In genomic region chr15:71080705-71081104, GRCh38 we compare ENCODE assay signal across 18 cellular contexts. TPM values are rescaled to one million over a fixed set of nuclear protein-coding genes. Genes with fewer than 3 reads are reported as not detected.
DNase-seq lines count a peak whose midpoint lies in the region; ATAC-seq and TF ChIP-seq lines count a peak whose summit lies in the region.
"Had no signal": no experiment of that assay in that cellular context is flagged by ENCODE, and none has a peak within 500 bp of the region (broad histone marks: within the 10 kb centered on the region; RNA-seq: fewer than 3 reads in every experiment).

No MANE protein-coding gene starts in this region.

- CTCF ChIA-PET in Panc1 (lab: Charles Lee) (no interaction called here), A673 (lab: Charles Lee) (no interaction called here)

- in situ Hi-C loops in Panc1 (cut with HindIII; ENCODE audit: low pct_unique_long_range_greater_than_20kb, low sequenced_read_pairs), result no loop called here

- TF ChIP-seq EP300 in sigmoid colon (IDR thresholded peaks at IDR 0.05), result no peak

- no peak for DNase-seq in Panc1 (ENCODE audit: low read depth, low spot score)
- peak; percentile 72 for DNase-seq in osteoblast (ENCODE audit: insufficient read length, low spot score, missing footprints)
- DNase-seq in A673 (ENCODE audit: low spot score), result no peak
- DNase-seq in sigmoid colon, result no peak
- no peak for DNase-seq in OCI-M2 (lab: John Stamatoyannopoulos, UW; ENCODE audit: unreplicated experiment)
- DNase-seq: activated CD4-positive, alpha-beta T cell treated with anti-CD3 and anti-CD28 coated beads, Interleukin-2, amount 50 U/mL, for 48 hours; activated gamma-delta T cell treated with Interleukin-2 at 50 U/mL for 16 hours; Karpas-422; left colon; NCI-H2171 treated with DMSO at 0.1 percent for 48 hours; stimulated activated CD4-positive, alpha-beta T cell treated with anti-CD3 and anti-CD28 coated beads, Interleukin-15, amount 100 ng/mL, for 24 hours had no signal

- no peaks in the 10 kb centered on the region for H3K36me3 ChIP-seq in Panc1 (ENCODE audit: control insufficient read depth, insufficient read depth, low read length)
- H3K36me3 ChIP-seq in osteoblast (ENCODE audit: insufficient read depth, low read length), result no peaks in the 10 kb centered on the region
- H3K36me3 ChIP-seq in A673 (ENCODE audit: insufficient read depth, low read length, poor library complexity, severe bottlenecking), result no peaks in the 10 kb centered on the region
- no peaks in the 10 kb centered on the region for H3K36me3 ChIP-seq in sigmoid colon
- H3K36me3 ChIP-seq: gastroesophageal sphincter, neutrophil had no signal

- no peak for TF ChIP-seq POLR2A in sigmoid colon (IDR thresholded peaks at IDR 0.05)

- H3K27me3 ChIP-seq in Panc1 (ENCODE audit: control insufficient read depth, insufficient read depth, low read length) (no peaks in the 10 kb centered on the region), osteoblast (ENCODE audit: insufficient read depth, low read length) (no peaks in the 10 kb centered on the region), A673 (replicated peaks; ENCODE audit: insufficient read depth, low read depth, low read length, poor library complexity) (no peaks in the 10 kb centered on the region), sigmoid colon (peaks cover 0 to 3% (median 0%) of the 10 kb centered on the region in 3 donors)
- H3K27me3 ChIP-seq: gastroesophageal sphincter had no signal

- H3K4me1 ChIP-seq in Panc1 (ENCODE audit: control insufficient read depth, insufficient read depth, low read length) (peaks cover 24% of the 10 kb centered on the region), osteoblast (ENCODE audit: insufficient read depth, low read length) (peaks cover 45% of the 10 kb centered on the region), A673 (ENCODE audit: insufficient read depth, low read length, poor library complexity, severe bottlenecking) (no peaks in the 10 kb centered on the region), sigmoid colon (peaks cover 0 to 8% (median 3%) of the 10 kb centered on the region in 4 donors)
- H3K4me1 ChIP-seq: gastroesophageal sphincter had no signal

- POLR2A ChIA-PET in Panc1 (lab: Charles Lee) (no interaction called here), A673 (lab: Charles Lee; ENCODE audit: low non-redundant PET) (no interaction called here)

- 62 to 77% methylated on average over 1 of the region's 1 CpG for WGBS in sigmoid colon, 2 donors

- H3K4me3 ChIP-seq in Panc1 (ENCODE audit: low read depth in 2 of 2, low read length in 2 of 2) (no peak overlapping the region), osteoblast (ENCODE audit: insufficient read depth, low read length) (no peak overlapping the region), A673 (ENCODE audit: low read depth, low read length, poor library complexity, severe bottlenecking) (no peak overlapping the region), sigmoid colon (no peak overlapping the region)
- H3K4me3 ChIP-seq: gastroesophageal sphincter had no signal

- TF ChIP-seq CTCF in C4-2B (conservative IDR thresholded peaks at IDR 0.05) (no peak), Panc1 (IDR thresholded peaks at IDR 0.05) (no peak), osteoblast (IDR thresholded peaks at IDR 0.05; ENCODE audit: extremely low read depth, low read depth, low read length) (no peak), A673 (conservative IDR thresholded peaks at IDR 0.05; ENCODE audit: low read depth, low read length) (no peak), sigmoid colon (IDR thresholded peaks at IDR 0.05) (no peak)

- H3K79me2 ChIP-seq in osteoblast (ENCODE audit: insufficient read depth, low read length), result no peaks in the 10 kb centered on the region

- H3K27ac ChIP-seq in C4-2B, result peak overlapping the region; percentile 76
- peak overlapping the region; percentile 86 for H3K27ac ChIP-seq in Panc1 (ENCODE audit: low read length)
- H3K27ac ChIP-seq in osteoblast (ENCODE audit: low read depth, low read length), result peak overlapping the region; percentile 99
- H3K27ac ChIP-seq in A673 (ENCODE audit: low read depth, low read length, poor library complexity, severe bottlenecking), result no peak overlapping the region
- H3K27ac ChIP-seq in sigmoid colon, result no peak overlapping the region
- H3K27ac ChIP-seq: gastroesophageal sphincter, neutrophil had no signal

- no peak overlapping the region for H2AFZ ChIP-seq in osteoblast (ENCODE audit: low read length)

- no peaks in the 10 kb centered on the region for H3K9me3 ChIP-seq in Panc1 (ENCODE audit: control insufficient read depth, insufficient read depth, low read depth, low read length)
- H3K9me3 ChIP-seq in osteoblast (ENCODE audit: low read depth, low read length), result no peaks in the 10 kb centered on the region
- H3K9me3 ChIP-seq in A673 (ENCODE audit: low read depth, low read length, poor library complexity, severe bottlenecking), result no peaks in the 10 kb centered on the region
- H3K9me3 ChIP-seq in sigmoid colon, result no peaks in the 10 kb centered on the region
- H3K9me3 ChIP-seq: gastroesophageal sphincter, neutrophil had no signal

- H4K20me1 ChIP-seq in osteoblast (ENCODE audit: insufficient read depth, low read length), result no peaks in the 10 kb centered on the region

- H3K4me2 ChIP-seq in osteoblast (ENCODE audit: insufficient read depth, low read length), result no peak overlapping the region

- ATAC-seq in Panc1 (no peak), esophagus mucosa (peak; percentile 70), HG03442 (IDR thresholded peaks at IDR 0.05; ENCODE audit: unreplicated experiment) (no peak)
- ATAC-seq: gastroesophageal sphincter had no signal

- BruUV-seq in Panc1 (replicated peaks; lab: Mats Ljungman, UMichigan) (no TSS peak), A673 (replicated peaks; lab: Mats Ljungman, UMichigan) (no TSS peak)

- intact Hi-C loops in Panc1 (cut with micrococcal nuclease; ENCODE audit: unreplicated experiment), result no loop called here
- intact Hi-C loops in A673 (cut with micrococcal nuclease; ENCODE audit: unreplicated experiment), result no loop called here
- intact Hi-C loops in sigmoid colon (cut with DNase I), result no loop called here

RNA-seq across cellular contexts. Expression of gene THSD4, which starts 34.6 kb away (rescaled TPM):
- 65.4 TPM for total RNA-seq in Panc1 (2021; ENCODE audit: unreplicated experiment)
- polyA plus RNA-seq in Panc1 (2012; ENCODE audit: insufficient read length), result 51.1 TPM
- 121 TPM for total RNA-seq in esophagus mucosa
- total RNA-seq in osteoblast, result 15.6 TPM in 2 replicates
- 2.4 and 3.5 TPM in 2 replicates for total RNA-seq in A673 (2021)
- total RNA-seq in sigmoid colon, result 1 to 10 TPM; 1.4 to 2.2 (median 2.0) TPM
- polyA plus RNA-seq in sigmoid colon, result 1 to 10 TPM; 2.4 to 7.8 (median 5.1) TPM
- total RNA-seq: T-helper 2 cell treated with Interferon-gamma antibody and Interleukin-4, amounts not matched to agents 100 ng/mL and 5 ng/mL, for 36 hours had no signal
- polyA plus RNA-seq: CD14-positive monocyte had no signal

Comparison
In these comparisons a context has a peak if more than half of its experiments do, and no peak if none do; other contexts are left out.
1. H3K27ac ChIP-seq: peak in C4-2B (single experiment), Panc1 (single experiment) and osteoblast (single experiment); none in A673 (single experiment) and sigmoid colon (0 of 4).